ENCODE assay signal across 9 cellular contexts in the genomic region with DNA sequence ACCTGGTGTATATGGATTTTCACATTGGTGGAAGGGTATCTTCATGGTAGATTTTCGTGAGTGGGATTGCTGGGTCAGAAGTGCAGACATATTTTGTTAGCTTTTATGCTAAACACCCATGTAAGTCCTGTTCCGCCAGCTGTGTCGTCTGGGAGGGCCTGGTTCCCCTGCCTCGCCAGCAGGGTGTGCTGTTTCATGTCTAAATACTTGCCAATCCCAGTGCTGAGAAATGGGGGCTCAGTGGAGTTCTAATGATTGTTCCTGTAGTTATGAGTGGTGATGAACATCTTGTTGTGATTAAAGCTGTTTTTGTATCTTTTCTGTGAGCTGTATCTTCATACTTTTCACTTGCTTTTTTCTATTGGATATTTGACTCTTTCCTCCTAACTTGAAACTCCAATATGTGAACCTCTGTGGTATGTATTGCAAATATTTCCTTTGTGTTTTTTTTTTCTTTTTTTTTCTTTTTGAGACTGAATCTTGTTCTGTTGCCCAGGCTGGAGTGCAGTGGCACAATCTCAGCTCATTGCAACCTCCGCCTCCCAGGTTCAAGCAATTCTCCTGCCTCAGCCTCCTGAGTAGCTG. TPM values are rescaled to one million over a fixed set of nuclear protein-coding genes. Genes with fewer than 3 reads are reported as not detected.
A peak's percentile ranks its signal among the peaks of the same experiment; 100 is the strongest.
DNase-seq lines count a peak whose midpoint lies in the region; ATAC-seq and TF ChIP-seq lines count a peak whose summit lies in the region.
"Had no signal": no experiment of that assay in that cellular context is flagged by ENCODE, and none has a peak within 500 bp of the region (broad histone marks: within the 10 kb centered on the region; RNA-seq: fewer than 3 reads in every experiment).

No MANE protein-coding gene starts in this region.

- intact Hi-C loops in Right ventricle myocardium inferior (cut with DNase I) = no loop called here

- H3K27ac Mint-ChIP-seq in activated naive CD8-positive, alpha-beta T cell treated with anti-CD3 and anti-CD28 coated beads, Interleukin-2, amount 50 U/mL, for 24 hours = no peak overlapping the region
- H3K27ac Mint-ChIP-seq: dendritic cell treated with granulocyte-macrophage colony-stimulating factor and Interleukin-4, amounts not matched to agents 40 ng/mL and 50 ng/mL, for 4 days had no signal

- no peak for ATAC-seq in Right ventricle myocardium inferior
- ATAC-seq in activated naive CD8-positive, alpha-beta T cell treated with anti-CD3 and anti-CD28 coated beads, Interleukin-2, amount 50 U/mL, for 24 hours = peak; percentile 44
- no peak for ATAC-seq in GM19328 (IDR thresholded peaks at IDR 0.05; ENCODE audit: unreplicated experiment)
- ATAC-seq in GM18502 (IDR thresholded peaks at IDR 0.05; ENCODE audit: poor library complexity, unreplicated experiment) = no peak

- H3K36me3 ChIP-seq in cardiac muscle cell (no peaks in the 10 kb centered on the region), OCI-LY3 (replicated peaks; ENCODE audit: low read depth, low read length) (peaks cover 14% of the 10 kb centered on the region)

- H4K20me1 ChIP-seq in OCI-LY3 (ENCODE audit: insufficient read depth, low read length) = peaks cover 92% of the 10 kb centered on the region

- H3K27me3 ChIP-seq in cardiac muscle cell (no peaks in the 10 kb centered on the region), OCI-LY3 (ENCODE audit: low read depth, low read length) (no peaks in the 10 kb centered on the region)

- peaks cover 3% of the 10 kb centered on the region for H3K36me3 Mint-ChIP-seq in activated naive CD8-positive, alpha-beta T cell treated with anti-CD3 and anti-CD28 coated beads, Interleukin-2, amount 50 U/mL, for 24 hours (ENCODE audit: low read depth)

- no peaks in the 10 kb centered on the region for H3K9me3 ChIP-seq in cardiac muscle cell (ENCODE audit: low read depth)
- no peaks in the 10 kb centered on the region for H3K9me3 ChIP-seq in OCI-LY3 (ENCODE audit: insufficient read depth, low read length)

- H3K79me2 ChIP-seq in OCI-LY3 (ENCODE audit: low read length) = peaks cover 72% of the 10 kb centered on the region

- H2AFZ ChIP-seq in OCI-LY3 (ENCODE audit: low read depth, low read length) = no peak overlapping the region

- DNase-seq in cardiac muscle cell (ENCODE audit: low read depth in 1 of 2, low spot score in 1 of 2) = peak in 1 of 2 donors; percentile 72
- no peak for DNase-seq in Right ventricle myocardium inferior (ENCODE audit: missing footprints)
- peak; percentile 46 for DNase-seq in activated naive CD8-positive, alpha-beta T cell treated with anti-CD3 and anti-CD28 coated beads, Interleukin-2, amount 50 U/mL, for 24 hours
- peak; percentile 73 for DNase-seq in iris pigment epithelial cell (ENCODE audit: low read depth)
- peak; percentile 10 to 12 for DNase-seq in stimulated activated CD8-positive, alpha-beta memory T cell treated with anti-CD3 and anti-CD28 coated beads, Interleukin-15, amount 100 ng/mL, for 48 hours (ENCODE audit: low read depth in 2 of 2)

- H3K4me1 ChIP-seq in cardiac muscle cell (ENCODE audit: low read depth) = no peaks in the 10 kb centered on the region
- no peaks in the 10 kb centered on the region for H3K4me1 ChIP-seq in OCI-LY3 (ENCODE audit: low read length)

- TF ChIP-seq CTCF in cardiac muscle cell (IDR thresholded peaks at IDR 0.05; ENCODE audit: low read depth, low read length) (peak; percentile 86), OCI-LY3 (IDR thresholded peaks at IDR 0.05; ENCODE audit: low read depth, low read length) (peak; percentile 88)

- H3K27ac ChIP-seq in cardiac muscle cell (no peak overlapping the region), OCI-LY3 (ENCODE audit: low read length) (no peak overlapping the region)

- peaks cover 4% of the 10 kb centered on the region for H3K4me1 Mint-ChIP-seq in activated naive CD8-positive, alpha-beta T cell treated with anti-CD3 and anti-CD28 coated beads, Interleukin-2, amount 50 U/mL, for 24 hours

- no peak overlapping the region for H3K9ac ChIP-seq in OCI-LY3 (ENCODE audit: low read length)

- H3K4me3 Mint-ChIP-seq in activated naive CD8-positive, alpha-beta T cell treated with anti-CD3 and anti-CD28 coated beads, Interleukin-2, amount 50 U/mL, for 24 hours = no peak overlapping the region
- H3K4me3 Mint-ChIP-seq: dendritic cell treated with granulocyte-macrophage colony-stimulating factor and Interleukin-4, amounts not matched to agents 40 ng/mL and 50 ng/mL, for 4 days had no signal

- H3K4me2 ChIP-seq in OCI-LY3 (ENCODE audit: low read length) = no peak overlapping the region

- no peaks in the 10 kb centered on the region for H3K9me3 Mint-ChIP-seq in activated naive CD8-positive, alpha-beta T cell treated with anti-CD3 and anti-CD28 coated beads, Interleukin-2, amount 50 U/mL, for 24 hours
- H3K9me3 Mint-ChIP-seq: dendritic cell treated with granulocyte-macrophage colony-stimulating factor and Interleukin-4, amounts not matched to agents 40 ng/mL and 50 ng/mL, for 4 days had no signal

- no peak overlapping the region for H3K4me3 ChIP-seq in cardiac muscle cell
- H3K4me3 ChIP-seq in OCI-LY3 (ENCODE audit: low read length) = no peak overlapping the region

- H3K27me3 Mint-ChIP-seq in activated naive CD8-positive, alpha-beta T cell treated with anti-CD3 and anti-CD28 coated beads, Interleukin-2, amount 50 U/mL, for 24 hours = no peaks in the 10 kb centered on the region
- H3K27me3 Mint-ChIP-seq: dendritic cell treated with granulocyte-macrophage colony-stimulating factor and Interleukin-4, amounts not matched to agents 40 ng/mL and 50 ng/mL, for 4 days had no signal

RNA-seq across cellular contexts. Expression of gene KDM4B, which starts 32.7 kb away (rescaled TPM):
- total RNA-seq in cardiac muscle cell (58.5 and 90.6 TPM in 2 replicates), Right ventricle myocardium inferior (38.6 TPM)
- polyA plus RNA-seq in cardiac muscle cell = 74.6 and 79.5 TPM in 2 replicates
